ENCODE assay signal across 8 cellular contexts in genomic region chr5:132961887-132962286, GRCh38. TPM values are rescaled to one million over a fixed set of nuclear protein-coding genes. Genes with fewer than 3 reads are reported as not detected.
DNase-seq lines count a peak whose midpoint lies in the region; ATAC-seq, FAIRE-seq and TF ChIP-seq lines count a peak whose summit lies in the region.

No MANE protein-coding gene starts in this region.

- intact Hi-C loops in kidney (cut with DNase I), result no loop called here

- H3K9me3 ChIP-seq in adipocyte (ENCODE audit: control insufficient read depth, low read length) (no peaks in the 10 kb centered on the region), kidney (ENCODE audit: control insufficient read depth in 1 of 2, low read length in 2 of 2) (no peaks in the 10 kb centered on the region)

- H3K36me3 Mint-ChIP-seq in stimulated activated naive CD8-positive, alpha-beta T cell treated with anti-CD3 and anti-CD28 coated beads, Interleukin-15, Interleukin-2, amounts not matched to agents 100 ng/mL and 50 ng/mL, for 24 hours (ENCODE audit: low read depth), result peaks cover 3% of the 10 kb centered on the region

- H3K4me1 ChIP-seq in adipocyte (ENCODE audit: control insufficient read depth, insufficient read depth, low read length) (peaks cover 20% of the 10 kb centered on the region), kidney (ENCODE audit: control insufficient read depth in 1 of 2, insufficient read depth in 1 of 2, low read depth in 1 of 2, low read length in 2 of 2) (peaks cover 4 to 14% of the 10 kb centered on the region in 2 donors)

- no peak for DNase-seq in stimulated activated naive CD8-positive, alpha-beta T cell treated with anti-CD3 and anti-CD28 coated beads, Interleukin-15, Interleukin-2, amounts not matched to agents 100 U/mL and 50 U/mL, for 24 hours
- DNase-seq in adipocyte (ENCODE audit: low read depth) (peak; percentile 73), kidney (no peak), NCI-H128 (lab: John Stamatoyannopoulos, UW; ENCODE audit: unreplicated experiment) (no peak), NCI-H2081 treated with DMSO at 0.1 percent for 48 hours (lab: John Stamatoyannopoulos, UW) (no peak)

- H3K4me3 ChIP-seq in adipocyte (ENCODE audit: low read length) (peak overlapping the region; percentile 94), kidney (ENCODE audit: low read length in 2 of 2) (peak overlapping the region; percentile 90)

- no peak for FAIRE-seq in kidney (lab: Jason Lieb, UNC)

- H3K4me1 Mint-ChIP-seq in stimulated activated naive CD8-positive, alpha-beta T cell treated with anti-CD3 and anti-CD28 coated beads, Interleukin-15, Interleukin-2, amounts not matched to agents 100 ng/mL and 50 ng/mL, for 24 hours (ENCODE audit: low read depth), result peaks cover 35% of the 10 kb centered on the region

- H3K9ac ChIP-seq in adipocyte (ENCODE audit: low read length), result peak overlapping the region; percentile 99
- H3K9ac ChIP-seq in kidney (ENCODE audit: low read length in 2 of 2), result peak overlapping the region; percentile 81 to 98

- no peaks in the 10 kb centered on the region for H3K9me3 Mint-ChIP-seq in stimulated activated naive CD8-positive, alpha-beta T cell treated with anti-CD3 and anti-CD28 coated beads, Interleukin-15, Interleukin-2, amounts not matched to agents 100 ng/mL and 50 ng/mL, for 24 hours

- H3K27ac ChIP-seq in kidney (ENCODE audit: low read depth in 2 of 2, low read length in 2 of 2), result peak overlapping the region; percentile 92 to 99
- H3K27ac ChIP-seq in temporal lobe (ENCODE audit: low read depth, low read length), result peak overlapping the region; percentile 93

- H3K4me3 Mint-ChIP-seq in stimulated activated naive CD8-positive, alpha-beta T cell treated with anti-CD3 and anti-CD28 coated beads, Interleukin-15, Interleukin-2, amounts not matched to agents 100 ng/mL and 50 ng/mL, for 24 hours, result peak overlapping the region; percentile 97

- ATAC-seq in stimulated activated naive CD8-positive, alpha-beta T cell treated with anti-CD3 and anti-CD28 coated beads, Interleukin-15, Interleukin-2, amounts not matched to agents 100 U/mL and 50 U/mL, for 24 hours, result no peak
- no peak for ATAC-seq in HG03108 (IDR thresholded peaks at IDR 0.05; ENCODE audit: unreplicated experiment)

- peak overlapping the region; percentile 99 for H3K27ac Mint-ChIP-seq in stimulated activated naive CD8-positive, alpha-beta T cell treated with anti-CD3 and anti-CD28 coated beads, Interleukin-15, Interleukin-2, amounts not matched to agents 100 ng/mL and 50 ng/mL, for 24 hours

- no peaks in the 10 kb centered on the region for H3K36me3 ChIP-seq in adipocyte (ENCODE audit: control insufficient read depth, insufficient read depth, low read length, severe bottlenecking)
- H3K36me3 ChIP-seq in kidney (ENCODE audit: control insufficient read depth in 1 of 2, insufficient read depth in 2 of 2, low read length in 2 of 2), result no peaks in the 10 kb centered on the region

- TF ChIP-seq CTCF in kidney (IDR thresholded peaks at IDR 0.05; ENCODE audit: borderline replicate concordance, extremely low read depth, insufficient read depth), result no peak

- H3K27me3 ChIP-seq in adipocyte (replicated peaks; ENCODE audit: control insufficient read depth, insufficient read depth, low read length), result no peaks in the 10 kb centered on the region

- H3K27me3 Mint-ChIP-seq in stimulated activated naive CD8-positive, alpha-beta T cell treated with anti-CD3 and anti-CD28 coated beads, Interleukin-15, Interleukin-2, amounts not matched to agents 100 ng/mL and 50 ng/mL, for 24 hours, result no peaks in the 10 kb centered on the region

RNA-seq across cellular contexts. Expression of gene AFF4, which starts 1.5 kb away (rescaled TPM):
- total RNA-seq in kidney (83.7 TPM), temporal lobe (87.0 TPM)
- 8.8 TPM for polyA plus RNA-seq in kidney (ENCODE audit: insufficient read depth, low read depth, low replicate concordance)
